ENCODE assay signal across 32 cellular contexts in genomic region chr15:101420232-101420631, GRCh38.
"Had no signal": no experiment of that assay in that cellular context is flagged by ENCODE, and none has a peak within 500 bp of the region (broad histone marks: within the 10 kb centered on the region; RNA-seq: fewer than 3 reads in every experiment).

No MANE protein-coding gene starts in this region.

- H3K27ac Mint-ChIP-seq: activated CD4-positive, alpha-beta memory T cell treated with anti-CD3 and anti-CD28 coated beads for 36 hours; activated CD4-positive, alpha-beta T cell treated with anti-CD3 and anti-CD28 coated beads for 36 hours; activated CD4-positive, alpha-beta T cell treated with anti-CD3 and anti-CD28 coated beads, Interleukin-2, amount 10 ng/mL, durations not matched to agents 24 days and 14 days; activated CD8-positive, alpha-beta T cell treated with anti-CD3 and anti-CD28 coated beads, Interleukin-2, amount 10 ng/mL, durations not matched to agents 7 days and 5 days; activated naive CD4-positive, alpha-beta T cell treated with anti-CD3 and anti-CD28 coated beads for 36 hours; activated naive CD4-positive, alpha-beta T cell treated with anti-CD3 and anti-CD28 coated beads, Interleukin-2, amount 50 U/mL, for 24 hours; activated naive CD8-positive, alpha-beta T cell treated with anti-CD3 and anti-CD28 coated beads for 36 hours; activated naive CD8-positive, alpha-beta T cell treated with anti-CD3 and anti-CD28 coated beads, Interleukin-2, amount 50 U/mL, for 24 hours; activated T-helper 17 cell treated with anti-CD3 and anti-CD28 coated beads, Interleukin-2, amount 50 U/mL, for 72 hours; effector memory CD8-positive, alpha-beta T cell; T-helper 17 cell; T-helper 2 cell treated with Interferon-gamma antibody and Interleukin-4, amounts not matched to agents 5 μg/mL and 100 μg/mL, for 36 hours had no signal

- H3K4me1 Mint-ChIP-seq: activated CD4-positive, alpha-beta T cell treated with anti-CD3 and anti-CD28 coated beads for 36 hours; activated CD4-positive, alpha-beta T cell treated with anti-CD3 and anti-CD28 coated beads, Interleukin-2, amount 10 ng/mL, durations not matched to agents 24 days and 14 days; activated naive CD4-positive, alpha-beta T cell treated with anti-CD3 and anti-CD28 coated beads, Interleukin-2, amount 50 U/mL, for 24 hours; activated naive CD8-positive, alpha-beta T cell treated with anti-CD3 and anti-CD28 coated beads for 36 hours; activated naive CD8-positive, alpha-beta T cell treated with anti-CD3 and anti-CD28 coated beads, Interleukin-2, amount 50 U/mL, for 24 hours; activated T-helper 17 cell treated with anti-CD3 and anti-CD28 coated beads, Interleukin-2, amount 50 U/mL, for 72 hours; T-helper 17 cell had no signal

- H3K9me3 ChIP-seq: adrenal gland, body of pancreas, heart right ventricle had no signal

- FAIRE-seq: colon had no signal

- DNase-seq: activated CD4-positive, alpha-beta memory T cell treated with anti-CD3 and anti-CD28 coated beads for 36 hours; activated CD4-positive, alpha-beta T cell treated with anti-CD3 and anti-CD28 coated beads for 36 hours; activated CD4-positive, alpha-beta T cell treated with anti-CD3 and anti-CD28 coated beads, Interleukin-2, amount 10 ng/mL, durations not matched to agents 24 days and 14 days; activated CD4-positive, CD25-positive, alpha-beta regulatory T cell; activated CD4-positive, CD25-positive, alpha-beta regulatory T cell treated with anti-CD3 and anti-CD28 coated beads, Interleukin-2, amount 50 U/mL, for 72 hours; activated CD8-positive, alpha-beta T cell treated with anti-CD3 and anti-CD28 coated beads, Interleukin-2, amount 10 ng/mL, durations not matched to agents 7 days and 5 days; activated effector memory CD4-positive, alpha-beta T cell treated with anti-CD3 and anti-CD28 coated beads, Interleukin-2, amount 50 U/mL, for 16 hours; activated naive CD4-positive, alpha-beta T cell treated with anti-CD3 and anti-CD28 coated beads for 36 hours; activated naive CD8-positive, alpha-beta T cell treated with anti-CD3 and anti-CD28 coated beads for 36 hours; activated naive CD8-positive, alpha-beta T cell treated with anti-CD3 and anti-CD28 coated beads, Interleukin-2, amount 50 U/mL, for 24 hours; activated T-cell treated with anti-CD3 and anti-CD28 coated beads, Interleukin-2, amount 50 U/mL, for 4 hours; amygdala; aorta; body of pancreas; caudate nucleus; cortex of kidney; dermis blood vessel endothelial cell; effector CD4-positive, alpha-beta T cell; effector memory CD8-positive, alpha-beta T cell; erythroblast; foreskin melanocyte; heart right ventricle; T-helper 1 cell; T-helper 17 cell; T1000 had no signal

- H3K9me3 Mint-ChIP-seq: activated CD4-positive, alpha-beta T cell treated with anti-CD3 and anti-CD28 coated beads, Interleukin-2, amount 10 ng/mL, durations not matched to agents 24 days and 14 days; effector memory CD8-positive, alpha-beta T cell; T-helper 2 cell treated with Interferon-gamma antibody and Interleukin-4, amounts not matched to agents 5 μg/mL and 100 μg/mL, for 36 hours had no signal

- H3K27me3 ChIP-seq: adrenal gland, body of pancreas, esophagus muscularis mucosa, gastroesophageal sphincter had no signal

- H3K4me3 Mint-ChIP-seq: activated CD4-positive, alpha-beta memory T cell treated with anti-CD3 and anti-CD28 coated beads for 36 hours; activated CD4-positive, alpha-beta T cell treated with anti-CD3 and anti-CD28 coated beads for 36 hours; activated CD4-positive, alpha-beta T cell treated with anti-CD3 and anti-CD28 coated beads, Interleukin-2, amount 10 ng/mL, durations not matched to agents 24 days and 14 days; activated CD8-positive, alpha-beta T cell treated with anti-CD3 and anti-CD28 coated beads, Interleukin-2, amount 10 ng/mL, durations not matched to agents 7 days and 5 days; activated naive CD4-positive, alpha-beta T cell treated with anti-CD3 and anti-CD28 coated beads for 36 hours; activated naive CD4-positive, alpha-beta T cell treated with anti-CD3 and anti-CD28 coated beads, Interleukin-2, amount 50 U/mL, for 24 hours; activated naive CD8-positive, alpha-beta T cell treated with anti-CD3 and anti-CD28 coated beads for 36 hours; activated naive CD8-positive, alpha-beta T cell treated with anti-CD3 and anti-CD28 coated beads, Interleukin-2, amount 50 U/mL, for 24 hours; activated T-cell treated with anti-CD3 and anti-CD28 coated beads, Interleukin-2, amount 50 U/mL, for 4 hours; activated T-helper 17 cell treated with anti-CD3 and anti-CD28 coated beads, Interleukin-2, amount 50 U/mL, for 72 hours; effector memory CD8-positive, alpha-beta T cell; T-helper 17 cell; T-helper 2 cell treated with Interferon-gamma antibody and Interleukin-4, amounts not matched to agents 5 μg/mL and 100 μg/mL, for 36 hours had no signal

- H3K27me3 Mint-ChIP-seq: activated naive CD8-positive, alpha-beta T cell treated with anti-CD3 and anti-CD28 coated beads for 36 hours had no signal

- H3K36me3 ChIP-seq: adrenal gland, gastroesophageal sphincter had no signal

- H3K36me3 Mint-ChIP-seq: activated naive CD4-positive, alpha-beta T cell treated with anti-CD3 and anti-CD28 coated beads, Interleukin-2, amount 50 U/mL, for 24 hours had no signal

- H3K4me3 ChIP-seq: adrenal gland, body of pancreas, esophagus muscularis mucosa, gastroesophageal sphincter, heart right ventricle had no signal

- H3K4me1 ChIP-seq: adrenal gland, body of pancreas, esophagus muscularis mucosa, gastroesophageal sphincter, heart right ventricle had no signal

- ATAC-seq: activated CD4-positive, alpha-beta T cell treated with anti-CD3 and anti-CD28 coated beads for 36 hours; activated CD8-positive, alpha-beta T cell treated with anti-CD3 and anti-CD28 coated beads, Interleukin-2, amount 10 ng/mL, durations not matched to agents 7 days and 5 days; activated naive CD8-positive, alpha-beta T cell treated with anti-CD3 and anti-CD28 coated beads, Interleukin-2, amount 50 U/mL, for 24 hours; activated T-cell treated with anti-CD3 and anti-CD28 coated beads, Interleukin-2, amount 50 U/mL, for 4 hours; activated T-helper 17 cell treated with anti-CD3 and anti-CD28 coated beads, Interleukin-2, amount 50 U/mL, for 72 hours; body of pancreas; effector memory CD8-positive, alpha-beta T cell; gastroesophageal sphincter; heart right ventricle; T-helper 17 cell had no signal

- H3K27ac ChIP-seq: adrenal gland, body of pancreas, esophagus muscularis mucosa, gastroesophageal sphincter, heart right ventricle had no signal
